ENCODE assay signal across 25 cellular contexts in the genomic region with DNA sequence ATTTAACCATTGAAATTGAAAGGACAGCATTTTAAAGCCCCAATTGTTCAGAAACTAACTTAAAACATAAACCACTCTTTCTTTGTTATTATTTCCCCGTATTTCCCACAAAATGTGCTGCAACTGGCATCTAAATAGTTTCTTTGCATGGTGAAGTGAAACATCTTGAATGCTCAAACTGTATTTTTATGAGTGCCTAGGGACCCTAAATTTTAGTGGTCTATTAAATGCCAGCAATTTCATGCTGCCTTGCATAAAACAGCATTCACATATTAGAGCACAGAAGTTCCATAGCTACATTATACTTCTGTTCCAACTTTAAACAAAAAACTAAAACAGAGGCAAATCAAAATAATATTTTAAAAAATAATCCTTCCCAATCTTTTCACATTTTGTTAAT.
"Had no signal": no experiment of that assay in that cellular context is flagged by ENCODE, and none has a peak within 500 bp of the region (broad histone marks: within the 10 kb centered on the region; RNA-seq: fewer than 3 reads in every experiment).

No MANE protein-coding gene starts in this region.

- DNase-seq: activated CD4-positive, alpha-beta T cell treated with anti-CD3 and anti-CD28 coated beads, Interleukin-2, amount 10 ng/mL, durations not matched to agents 24 days and 14 days; activated CD4-positive, alpha-beta T cell treated with anti-CD3 and anti-CD28 coated beads, Interleukin-2, amount 50 U/mL, for 4 hours; activated CD8-positive, alpha-beta T cell treated with anti-CD3 and anti-CD28 coated beads for 36 hours; activated effector memory CD4-positive, alpha-beta T cell treated with anti-CD3 and anti-CD28 coated beads, Interleukin-2, amount 50 U/mL, for 16 hours; activated naive CD4-positive, alpha-beta T cell; activated naive CD4-positive, alpha-beta T cell treated with anti-CD3 and anti-CD28 coated beads, Interleukin-2, amount 50 U/mL, for 16 hours; activated naive CD8-positive, alpha-beta T cell treated with anti-CD3 and anti-CD28 coated beads for 36 hours; activated T-cell treated with anti-CD3 and anti-CD28 coated beads, Interleukin-2, amount 50 U/mL, for 1 hour; activated T-cell treated with anti-CD3 and anti-CD28 coated beads, Interleukin-2, amount 50 U/mL, for 72 hours; amniotic stem cell; aorta; brain microvascular endothelial cell; central memory CD4-positive, alpha-beta T cell; KG1; NCI-H1105 treated with DMSO at 0.1 percent for 48 hours; NCI-H1436; NCI-H1694 treated with DMSO at 0.1 percent for 48 hours; NCI-H2029; NCI-H2107; NCI-H2171; NCI-H510A treated with DMSO at 0.1 percent for 48 hours; NCI-H526 treated with DMSO at 0.1 percent for 48 hours; PC-3; SIG-M5 had no signal

- H3K27ac ChIP-seq: brain microvascular endothelial cell, RWPE1 had no signal

- H3K36me3 ChIP-seq: brain microvascular endothelial cell had no signal

- H3K27me3 ChIP-seq: brain microvascular endothelial cell had no signal
